ENCODE assay signal across 1 cellular context in genomic region chr5:82419559-82420332, GRCh38.
TF ChIP-seq lines count a peak whose summit lies in the region.

No MANE protein-coding gene starts in this region.

TF ChIP-seq in K562, 482 proteins besides CTCF, POLR2A, EP300 and RAD21 (continued from another document):
- TF ChIP-seq ZFX (CRISPR knock-in tag; IDR thresholded peaks at IDR 0.05) (0 out of 2 replicates have a peak, but pooled peaks have one; percentile 23), L3MBTL2 (IDR thresholded peaks at IDR 0.05) (peak; percentile 44; the same call in 1 of the 2 replicates), JUND (IDR thresholded peaks at IDR 0.05; ENCODE audit: borderline replicate concordance, low read depth, low read length) (no peak), JUND (tag; IDR thresholded peaks at IDR 0.05; ENCODE audit: borderline replicate concordance, low read depth, low read length) (0 out of 3 replicates have a peak, but pooled peaks have one; percentile 28), TCF3 (CRISPR knock-in tag; IDR thresholded peaks at IDR 0.05) (no peak), ID3 (CRISPR knock-in tag; IDR thresholded peaks at IDR 0.05) (no peak), ID3 (tag; IDR thresholded peaks at IDR 0.05) (peak; percentile 41; the same call in 1 of the 2 replicates), CEBPG (CRISPR knock-in tag; IDR thresholded peaks at IDR 0.05) (no peak), CEBPG (tag; conservative IDR thresholded peaks at IDR 0.05 in 1 of 2, IDR thresholded peaks at IDR 0.05 in 1 of 2) (no peak), EGR1 (conservative IDR thresholded peaks at IDR 0.05) (no peak), NR3C1 (CRISPR knock-in tag; IDR thresholded peaks at IDR 0.05) (no peak), ZNF589 (CRISPR knock-in tag; IDR thresholded peaks at IDR 0.05; ENCODE audit: low read depth) (0 out of 2 replicates have a peak, but pooled peaks have one; percentile 61), ESRRA (IDR thresholded peaks at IDR 0.05; ENCODE audit: borderline replicate concordance, low read depth) (peak; percentile 26; the same call in 1 of the 2 replicates)
TF ChIP-seq in K562: peak in this region for 6.
